In the genomic region with DNA sequence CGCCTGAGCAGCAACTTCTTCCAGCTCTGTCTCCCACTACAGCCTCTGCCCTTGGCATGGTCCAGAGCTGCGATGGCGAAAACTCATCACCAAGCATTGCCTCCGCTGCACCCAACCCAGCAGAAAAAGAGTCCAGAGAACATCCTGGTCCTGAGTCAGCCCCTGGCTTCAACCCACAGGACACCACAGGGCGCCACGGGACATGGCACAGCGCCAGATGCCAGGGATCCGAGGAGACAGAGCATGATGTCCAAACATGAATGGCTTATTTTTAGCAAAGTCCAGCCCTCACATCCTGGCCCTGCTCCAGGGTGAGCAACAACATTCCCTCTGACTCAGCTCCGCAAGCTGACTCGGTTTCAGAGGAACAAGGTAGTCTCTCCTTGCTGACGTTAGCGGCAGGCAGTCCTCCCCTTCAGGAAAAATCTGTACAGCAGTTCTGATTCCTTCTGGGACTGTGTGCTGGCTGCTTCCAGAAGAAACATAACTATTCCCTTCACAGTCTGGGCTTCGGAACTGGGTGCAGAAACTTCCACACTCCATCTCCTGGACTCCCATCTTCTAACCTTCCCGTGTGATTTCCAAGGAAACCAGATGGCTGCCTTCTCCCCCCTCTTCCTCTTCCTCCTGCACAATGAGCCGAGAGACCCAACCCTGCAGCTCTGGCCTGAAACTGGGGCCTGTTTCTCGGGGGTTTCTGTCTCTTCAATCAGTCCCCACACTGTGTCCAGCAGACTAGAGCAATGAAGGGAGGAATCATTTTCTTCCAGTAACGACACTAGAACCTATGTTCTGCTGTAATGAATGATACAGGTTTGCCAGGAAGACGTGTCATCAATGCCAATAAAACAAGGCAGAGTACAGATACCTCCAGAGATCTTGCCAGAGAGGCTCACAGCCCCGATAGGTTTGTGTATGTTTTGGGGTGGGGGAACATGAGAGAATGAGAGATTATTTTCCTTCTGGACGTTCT, we compare ENCODE assay signal across 1 cellular context.
TF ChIP-seq lines count a peak whose summit lies in the region.

No MANE protein-coding gene starts in this region.

TF ChIP-seq in HCT116, 20 proteins besides CTCF, POLR2A, EP300 and RAD21 (continued from another document):
- TF ChIP-seq FOSL1 (IDR thresholded peaks at IDR 0.05; ENCODE audit: low read depth) (peak; percentile 92), EZH2 (IDR thresholded peaks at IDR 0.05) (no peak), CBX3 (IDR thresholded peaks at IDR 0.05; ENCODE audit: low read depth) (peak; percentile 98)
TF ChIP-seq in HCT116: peak in this region for 13.
